40 cellular contexts compared by ENCODE assay signal in genomic region chr2:58473165-58473564, GRCh38.
"Had no signal": no experiment of that assay in that cellular context is flagged by ENCODE, and none has a peak within 500 bp of the region (broad histone marks: within the 10 kb centered on the region; RNA-seq: fewer than 3 reads in every experiment).

No MANE protein-coding gene starts in this region.

- H3K9me3 ChIP-seq: adrenal gland, ascending aorta, breast epithelium had no signal

- H3K4me1 Mint-ChIP-seq: activated naive CD4-positive, alpha-beta T cell treated with anti-CD3 and anti-CD28 coated beads, Interleukin-2, amount 10 ng/mL, durations not matched to agents 7 days and 5 days; activated naive CD4-positive, alpha-beta T cell treated with anti-CD3 and anti-CD28 coated beads, Interleukin-2, amount 50 U/mL, for 24 hours; activated naive CD8-positive, alpha-beta T cell treated with anti-CD3 and anti-CD28 coated beads for 36 hours; activated naive CD8-positive, alpha-beta T cell treated with anti-CD3 and anti-CD28 coated beads, Interleukin-2, amount 10 ng/mL, durations not matched to agents 7 days and 5 days; activated naive CD8-positive, alpha-beta T cell treated with anti-CD3 and anti-CD28 coated beads, Interleukin-2, amount 50 U/mL, for 24 hours; activated T-helper 17 cell treated with anti-CD3 and anti-CD28 coated beads, Interleukin-2, amount 50 U/mL, for 72 hours; central memory CD8-positive, alpha-beta T cell had no signal

- H3K27ac ChIP-seq: adrenal gland, ascending aorta, brain microvascular endothelial cell, breast epithelium, cardiac muscle cell had no signal

- H3K4me1 ChIP-seq: adrenal gland, ascending aorta, breast epithelium had no signal

- H3K27me3 Mint-ChIP-seq: activated naive CD4-positive, alpha-beta T cell treated with anti-CD3 and anti-CD28 coated beads, Interleukin-2, amount 10 ng/mL, durations not matched to agents 7 days and 5 days; activated naive CD4-positive, alpha-beta T cell treated with anti-CD3 and anti-CD28 coated beads, Interleukin-2, amount 50 U/mL, for 24 hours; activated naive CD8-positive, alpha-beta T cell; activated naive CD8-positive, alpha-beta T cell treated with anti-CD3 and anti-CD28 coated beads, Interleukin-2, amount 50 U/mL, for 24 hours; brain had no signal

- H3K36me3 ChIP-seq: adrenal gland, ascending aorta, brain microvascular endothelial cell, breast epithelium, cardiac muscle cell had no signal

- H3K27ac Mint-ChIP-seq: activated naive CD4-positive, alpha-beta T cell treated with anti-CD3 and anti-CD28 coated beads for 36 hours; activated naive CD4-positive, alpha-beta T cell treated with anti-CD3 and anti-CD28 coated beads, Interleukin-2, amount 10 ng/mL, durations not matched to agents 7 days and 5 days; activated naive CD4-positive, alpha-beta T cell treated with anti-CD3 and anti-CD28 coated beads, Interleukin-2, amount 50 U/mL, for 24 hours; activated naive CD4-positive, alpha-beta T cell treated with anti-CD3 and anti-CD28 coated beads, Interleukin-2, amount 50 U/mL, for 72 hours; activated naive CD8-positive, alpha-beta T cell; activated naive CD8-positive, alpha-beta T cell treated with anti-CD3 and anti-CD28 coated beads for 36 hours; activated naive CD8-positive, alpha-beta T cell treated with anti-CD3 and anti-CD28 coated beads, Interleukin-2, amount 10 ng/mL, durations not matched to agents 7 days and 5 days; activated naive CD8-positive, alpha-beta T cell treated with anti-CD3 and anti-CD28 coated beads, Interleukin-2, amount 50 U/mL, for 24 hours; activated T-cell treated with anti-CD3 and anti-CD28 coated beads, Interleukin-2, amount 50 U/mL, for 24 hours; activated T-cell treated with anti-CD3 and anti-CD28 coated beads, Interleukin-2, amount 50 U/mL, for 72 hours; activated T-helper 1 cell treated with anti-CD3 and anti-CD28 coated beads, Interleukin-12 subunit alpha, Interleukin-12 subunit beta, Interleukin-2, Interleukin-4 antibody, amounts not matched to agents 30 ng/mL and 10 ng/mL and 1 ng/mL, durations not matched to agents 14 hours and 24 hours and 36 hours; activated T-helper 17 cell treated with anti-CD3 and anti-CD28 coated beads, Interleukin-2, amount 50 U/mL, for 72 hours; activated T-helper 2 cell treated with anti-CD3 and anti-CD28 coated beads, Interferon-gamma antibody, Interleukin-2, Interleukin-4, amounts not matched to agents 10 μg/mL and 5 μg/mL and 100 μg/mL, durations not matched to agents 14 hours and 24 hours and 36 hours; brain had no signal

- DNase-seq: activated effector memory CD4-positive, alpha-beta T cell treated with anti-CD3 and anti-CD28 coated beads, Interleukin-2, amount 50 U/mL, for 16 hours; activated effector memory CD4-positive, alpha-beta T cell treated with Interleukin-2 at 50 U/mL for 16 hours; activated gamma-delta T cell; activated gamma-delta T cell treated with Interleukin-2 at 50 U/mL for 16 hours; activated naive CD4-positive, alpha-beta T cell; activated naive CD4-positive, alpha-beta T cell treated with anti-CD3 and anti-CD28 coated beads for 36 hours; activated naive CD4-positive, alpha-beta T cell treated with anti-CD3 and anti-CD28 coated beads, Interleukin-2, amount 10 ng/mL, durations not matched to agents 7 days and 5 days; activated naive CD4-positive, alpha-beta T cell treated with anti-CD3 and anti-CD28 coated beads, Interleukin-2, amount 50 U/mL, for 16 hours; activated naive CD4-positive, alpha-beta T cell treated with Interleukin-2 at 50 U/mL for 16 hours; activated naive CD8-positive, alpha-beta T cell treated with anti-CD3 and anti-CD28 coated beads for 36 hours; activated naive CD8-positive, alpha-beta T cell treated with anti-CD3 and anti-CD28 coated beads, Interleukin-2, amount 10 ng/mL, durations not matched to agents 7 days and 5 days; activated naive CD8-positive, alpha-beta T cell treated with anti-CD3 and anti-CD28 coated beads, Interleukin-2, amount 50 U/mL, for 24 hours; activated T-cell treated with anti-CD3 and anti-CD28 coated beads for 4 hours; activated T-cell treated with anti-CD3 and anti-CD28 coated beads, Interleukin-2, amount 50 U/mL, for 1 hour; activated T-cell treated with anti-CD3 and anti-CD28 coated beads, Interleukin-2, amount 50 U/mL, for 24 hours; activated T-cell treated with anti-CD3 and anti-CD28 coated beads, Interleukin-2, amount 50 U/mL, for 4 hours; activated T-cell treated with anti-CD3 and anti-CD28 coated beads, Interleukin-2, amount 50 U/mL, for 48 hours; activated T-cell treated with anti-CD3 and anti-CD28 coated beads, Interleukin-2, amount 50 U/mL, for 72 hours; adrenal gland; amniotic stem cell; amygdala; anterior cingulate cortex; aorta; brain microvascular endothelial cell; caudate nucleus; central memory CD4-positive, alpha-beta T cell; cerebellar nuclear complex had no signal

- H3K27me3 ChIP-seq: adrenal gland, ascending aorta, brain microvascular endothelial cell, breast epithelium, cardiac muscle cell had no signal

- H3K4me3 ChIP-seq: adrenal gland, ascending aorta, breast epithelium, cardiac muscle cell had no signal

- H3K4me3 Mint-ChIP-seq: activated naive CD4-positive, alpha-beta T cell treated with anti-CD3 and anti-CD28 coated beads for 36 hours; activated naive CD4-positive, alpha-beta T cell treated with anti-CD3 and anti-CD28 coated beads, Interleukin-2, amount 10 ng/mL, durations not matched to agents 7 days and 5 days; activated naive CD4-positive, alpha-beta T cell treated with anti-CD3 and anti-CD28 coated beads, Interleukin-2, amount 50 U/mL, for 24 hours; activated naive CD8-positive, alpha-beta T cell; activated naive CD8-positive, alpha-beta T cell treated with anti-CD3 and anti-CD28 coated beads for 36 hours; activated naive CD8-positive, alpha-beta T cell treated with anti-CD3 and anti-CD28 coated beads, Interleukin-2, amount 10 ng/mL, durations not matched to agents 7 days and 5 days; activated naive CD8-positive, alpha-beta T cell treated with anti-CD3 and anti-CD28 coated beads, Interleukin-2, amount 50 U/mL, for 24 hours; activated T-cell treated with anti-CD3 and anti-CD28 coated beads, Interleukin-2, amount 50 U/mL, for 24 hours; activated T-cell treated with anti-CD3 and anti-CD28 coated beads, Interleukin-2, amount 50 U/mL, for 4 hours; activated T-cell treated with anti-CD3 and anti-CD28 coated beads, Interleukin-2, amount 50 U/mL, for 72 hours; activated T-helper 1 cell treated with anti-CD3 and anti-CD28 coated beads, Interleukin-12 subunit alpha, Interleukin-12 subunit beta, Interleukin-2, Interleukin-4 antibody, amounts not matched to agents 30 ng/mL and 10 ng/mL and 1 ng/mL, durations not matched to agents 14 hours and 24 hours and 36 hours; activated T-helper 17 cell treated with anti-CD3 and anti-CD28 coated beads, Interleukin-2, amount 50 U/mL, for 72 hours; brain; central memory CD8-positive, alpha-beta T cell had no signal

- H3K36me3 Mint-ChIP-seq: activated naive CD4-positive, alpha-beta T cell treated with anti-CD3 and anti-CD28 coated beads, Interleukin-2, amount 10 ng/mL, durations not matched to agents 7 days and 5 days; activated naive CD4-positive, alpha-beta T cell treated with anti-CD3 and anti-CD28 coated beads, Interleukin-2, amount 50 U/mL, for 24 hours; activated naive CD4-positive, alpha-beta T cell treated with anti-CD3 and anti-CD28 coated beads, Interleukin-2, amount 50 U/mL, for 72 hours; activated naive CD8-positive, alpha-beta T cell; activated naive CD8-positive, alpha-beta T cell treated with anti-CD3 and anti-CD28 coated beads for 36 hours; activated naive CD8-positive, alpha-beta T cell treated with anti-CD3 and anti-CD28 coated beads, Interleukin-2, amount 10 ng/mL, durations not matched to agents 7 days and 5 days had no signal

- H3K9me3 Mint-ChIP-seq: activated naive CD4-positive, alpha-beta T cell treated with anti-CD3 and anti-CD28 coated beads for 36 hours; activated naive CD4-positive, alpha-beta T cell treated with anti-CD3 and anti-CD28 coated beads, Interleukin-2, amount 10 ng/mL, durations not matched to agents 7 days and 5 days; activated naive CD4-positive, alpha-beta T cell treated with anti-CD3 and anti-CD28 coated beads, Interleukin-2, amount 50 U/mL, for 24 hours; activated naive CD4-positive, alpha-beta T cell treated with anti-CD3 and anti-CD28 coated beads, Interleukin-2, amount 50 U/mL, for 72 hours; activated naive CD8-positive, alpha-beta T cell treated with anti-CD3 and anti-CD28 coated beads for 36 hours; activated naive CD8-positive, alpha-beta T cell treated with anti-CD3 and anti-CD28 coated beads, Interleukin-2, amount 10 ng/mL, durations not matched to agents 7 days and 5 days; activated naive CD8-positive, alpha-beta T cell treated with anti-CD3 and anti-CD28 coated beads, Interleukin-2, amount 50 U/mL, for 24 hours; activated T-cell treated with anti-CD3 and anti-CD28 coated beads, Interleukin-2, amount 50 U/mL, for 24 hours; activated T-cell treated with anti-CD3 and anti-CD28 coated beads, Interleukin-2, amount 50 U/mL, for 4 hours; activated T-cell treated with anti-CD3 and anti-CD28 coated beads, Interleukin-2, amount 50 U/mL, for 72 hours; activated T-helper 1 cell treated with anti-CD3 and anti-CD28 coated beads, Interleukin-12 subunit alpha, Interleukin-12 subunit beta, Interleukin-2, Interleukin-4 antibody, amounts not matched to agents 30 ng/mL and 10 ng/mL and 1 ng/mL, durations not matched to agents 14 hours and 24 hours and 36 hours; activated T-helper 17 cell treated with anti-CD3 and anti-CD28 coated beads, Interleukin-2, amount 50 U/mL, for 72 hours; activated T-helper 2 cell treated with anti-CD3 and anti-CD28 coated beads, Interferon-gamma antibody, Interleukin-2, Interleukin-4, amounts not matched to agents 10 μg/mL and 5 μg/mL and 100 μg/mL, durations not matched to agents 14 hours and 24 hours and 36 hours; central memory CD8-positive, alpha-beta T cell had no signal

- FAIRE-seq: astrocyte, bronchial epithelial cell had no signal

- ATAC-seq: activated naive CD4-positive, alpha-beta T cell treated with anti-CD3 and anti-CD28 coated beads, Interleukin-2, amount 50 U/mL, for 72 hours; activated naive CD8-positive, alpha-beta T cell treated with anti-CD3 and anti-CD28 coated beads, Interleukin-2, amount 50 U/mL, for 24 hours; activated T-cell treated with anti-CD3 and anti-CD28 coated beads, Interleukin-2, amount 50 U/mL, for 4 hours; activated T-cell treated with anti-CD3 and anti-CD28 coated beads, Interleukin-2, amount 50 U/mL, for 72 hours; activated T-helper 17 cell treated with anti-CD3 and anti-CD28 coated beads, Interleukin-2, amount 50 U/mL, for 72 hours had no signal
